26 cellular contexts compared by ENCODE assay signal in genomic region chr7:68247566-68247965, GRCh38.
"Had no signal": no experiment of that assay in that cellular context is flagged by ENCODE, and none has a peak within 500 bp of the region (broad histone marks: within the 10 kb centered on the region; RNA-seq: fewer than 3 reads in every experiment).

No MANE protein-coding gene starts in this region.

- H2AFZ ChIP-seq: hepatocyte, parathyroid adenoma had no signal

- FAIRE-seq: colon, islet of Langerhans, urothelium cell line had no signal

- H3K79me2 ChIP-seq: hepatocyte, parathyroid adenoma had no signal

- H3K27me3 Mint-ChIP-seq: dendritic cell treated with granulocyte-macrophage colony-stimulating factor and Interleukin-4, amounts not matched to agents 40 ng/mL and 50 ng/mL, for 4 days; effector memory CD8-positive, alpha-beta T cell; naive B cell; stimulated activated naive B cell treated with anti-CD40 and anti-IgM and Interleukin-4, amounts not matched to agents 10 μg/mL and 1 μg/mL and 100 μg/mL, for 72 hours; stimulated activated naive CD8-positive, alpha-beta T cell treated with anti-CD3 and anti-CD28 coated beads, Interleukin-15, amount 100 ng/mL, for 72 hours had no signal

- H3K27me3 ChIP-seq: hepatocyte, right lobe of liver had no signal

- ATAC-seq: effector memory CD8-positive, alpha-beta T cell; lower lobe of right lung; right lobe of liver; stimulated activated naive B cell treated with anti-CD40 and anti-IgM and Interleukin-4, amounts not matched to agents 10 μg/mL and 1 μg/mL and 100 μg/mL, for 72 hours; stimulated activated naive CD8-positive, alpha-beta T cell treated with anti-CD3 and anti-CD28 coated beads, Interleukin-15, amount 100 ng/mL, for 72 hours had no signal

- H3K4me2 ChIP-seq: hepatocyte had no signal

- DNase-seq: cerebellar nuclear complex; effector memory CD8-positive, alpha-beta T cell; erythroblast; foreskin melanocyte; left ventricle myocardium inferior; lower lobe of right lung; mesenchymal stem cell; naive B cell; retina; right lobe of liver; spleen; stimulated activated CD4-positive, alpha-beta T cell treated with anti-CD3 and anti-CD28 coated beads, Interleukin-15, amount 100 ng/mL, for 24 hours; stimulated activated CD4-positive, alpha-beta T cell treated with anti-CD3 and anti-CD28 coated beads, Interleukin-1b, Interleukin-23, amount 100 ng/mL, for 48 hours; stimulated activated CD4-positive, alpha-beta T cell treated with anti-CD3 and anti-CD28 coated beads, Interleukin-4, amount 100 ng/mL, for 4 hours; stimulated activated naive B cell treated with anti-CD40 and anti-IgM and Interleukin-4, amounts not matched to agents 10 μg/mL and 1 μg/mL and 100 μg/mL, for 72 hours; stimulated activated naive CD8-positive, alpha-beta T cell treated with anti-CD3 and anti-CD28 coated beads, Interleukin-15, amount 100 ng/mL, for 72 hours; trophoblast cell had no signal

- H3K36me3 ChIP-seq: left ventricle myocardium inferior, lower lobe of right lung, prostate gland, right lobe of liver, spleen, thoracic aorta had no signal

- H3K4me3 ChIP-seq: hepatocyte, left ventricle myocardium inferior, lower lobe of right lung, prostate gland, right lobe of liver, spleen, thoracic aorta had no signal

- H3K27ac Mint-ChIP-seq: dendritic cell treated with granulocyte-macrophage colony-stimulating factor and Interleukin-4, amounts not matched to agents 40 ng/mL and 50 ng/mL, for 4 days; effector memory CD8-positive, alpha-beta T cell; nephron; stimulated activated naive B cell treated with anti-CD40 and anti-IgM and Interleukin-4, amounts not matched to agents 10 μg/mL and 1 μg/mL and 100 μg/mL, for 72 hours; stimulated activated naive CD8-positive, alpha-beta T cell treated with anti-CD3 and anti-CD28 coated beads, Interleukin-15, amount 100 ng/mL, for 72 hours had no signal

- H3K4me3 Mint-ChIP-seq: dendritic cell treated with granulocyte-macrophage colony-stimulating factor and Interleukin-4, amounts not matched to agents 40 ng/mL and 50 ng/mL, for 4 days; effector memory CD8-positive, alpha-beta T cell; naive B cell; nephron; stimulated activated naive B cell treated with anti-CD40 and anti-IgM and Interleukin-4, amounts not matched to agents 10 μg/mL and 1 μg/mL and 100 μg/mL, for 72 hours; stimulated activated naive CD8-positive, alpha-beta T cell treated with anti-CD3 and anti-CD28 coated beads, Interleukin-15, amount 100 ng/mL, for 72 hours had no signal

- H3K36me3 Mint-ChIP-seq: naive B cell had no signal

- H3K27ac ChIP-seq: hepatocyte, left ventricle myocardium inferior, lower lobe of right lung, parathyroid adenoma, prostate gland, right lobe of liver, spleen, thoracic aorta had no signal

- H3K9me3 ChIP-seq: lower lobe of right lung, prostate gland, right lobe of liver, thoracic aorta had no signal

- H3K4me1 Mint-ChIP-seq: naive B cell; stimulated activated naive B cell treated with anti-CD40 and anti-IgM and Interleukin-4, amounts not matched to agents 10 μg/mL and 1 μg/mL and 100 μg/mL, for 72 hours; stimulated activated naive CD8-positive, alpha-beta T cell treated with anti-CD3 and anti-CD28 coated beads, Interleukin-15, amount 100 ng/mL, for 72 hours had no signal

- H3K4me1 ChIP-seq: left ventricle myocardium inferior, lower lobe of right lung, parathyroid adenoma, prostate gland, right lobe of liver, spleen had no signal

- H3K9ac ChIP-seq: parathyroid adenoma had no signal
